1 cellular context compared by ENCODE assay signal in the genomic region with DNA sequence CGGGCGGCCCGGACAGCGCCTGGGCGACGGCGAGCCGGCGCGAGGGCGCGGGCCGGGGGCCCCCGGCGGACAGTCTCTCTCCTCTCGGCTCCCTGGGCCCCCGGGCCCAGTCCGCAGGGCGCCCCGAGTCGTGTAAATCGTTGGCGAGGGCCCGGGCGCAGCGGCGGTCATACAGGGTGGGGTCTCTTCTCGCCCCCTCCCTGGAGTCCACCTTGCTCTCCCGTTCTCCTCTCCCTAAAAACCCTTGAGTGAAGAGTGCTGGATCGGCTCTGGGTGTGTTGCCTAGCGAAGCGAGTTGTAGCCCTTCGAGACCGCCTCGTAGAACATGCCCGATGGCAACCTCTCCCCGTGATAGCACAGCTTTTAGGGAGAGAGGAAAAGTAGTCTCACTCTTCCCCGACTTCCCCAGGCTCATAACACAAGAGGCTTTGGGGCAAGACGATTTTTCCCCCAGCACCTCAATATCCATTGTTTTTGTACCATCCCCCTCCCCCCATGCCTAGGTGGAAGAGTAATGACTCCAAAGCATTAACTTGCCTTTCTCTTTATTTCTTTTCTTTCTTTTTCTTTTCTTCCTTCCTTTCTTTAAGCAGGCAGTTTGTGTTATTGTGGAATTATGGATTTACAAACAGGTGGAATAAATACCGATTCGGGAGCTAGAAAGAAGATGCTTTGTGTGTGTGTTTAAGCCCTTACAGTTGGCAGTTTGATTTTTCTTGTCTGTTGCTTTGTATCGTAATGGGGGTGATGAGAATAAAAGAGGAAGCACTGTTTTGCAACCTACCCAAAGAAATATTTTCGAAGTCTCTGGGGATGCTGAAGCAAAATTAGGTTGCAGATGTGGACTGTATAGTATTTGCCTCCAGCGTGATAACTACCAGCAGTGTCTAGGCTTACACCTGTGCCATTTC.
A peak's percentile ranks its signal among the peaks of the same experiment; 100 is the strongest.
TF ChIP-seq lines count a peak whose summit lies in the region.

No MANE protein-coding gene starts in this region.

TF ChIP-seq in HEK293, 187 proteins besides CTCF, POLR2A, EP300 and RAD21 (continued from another document):
- TF ChIP-seq, protein P1, sequence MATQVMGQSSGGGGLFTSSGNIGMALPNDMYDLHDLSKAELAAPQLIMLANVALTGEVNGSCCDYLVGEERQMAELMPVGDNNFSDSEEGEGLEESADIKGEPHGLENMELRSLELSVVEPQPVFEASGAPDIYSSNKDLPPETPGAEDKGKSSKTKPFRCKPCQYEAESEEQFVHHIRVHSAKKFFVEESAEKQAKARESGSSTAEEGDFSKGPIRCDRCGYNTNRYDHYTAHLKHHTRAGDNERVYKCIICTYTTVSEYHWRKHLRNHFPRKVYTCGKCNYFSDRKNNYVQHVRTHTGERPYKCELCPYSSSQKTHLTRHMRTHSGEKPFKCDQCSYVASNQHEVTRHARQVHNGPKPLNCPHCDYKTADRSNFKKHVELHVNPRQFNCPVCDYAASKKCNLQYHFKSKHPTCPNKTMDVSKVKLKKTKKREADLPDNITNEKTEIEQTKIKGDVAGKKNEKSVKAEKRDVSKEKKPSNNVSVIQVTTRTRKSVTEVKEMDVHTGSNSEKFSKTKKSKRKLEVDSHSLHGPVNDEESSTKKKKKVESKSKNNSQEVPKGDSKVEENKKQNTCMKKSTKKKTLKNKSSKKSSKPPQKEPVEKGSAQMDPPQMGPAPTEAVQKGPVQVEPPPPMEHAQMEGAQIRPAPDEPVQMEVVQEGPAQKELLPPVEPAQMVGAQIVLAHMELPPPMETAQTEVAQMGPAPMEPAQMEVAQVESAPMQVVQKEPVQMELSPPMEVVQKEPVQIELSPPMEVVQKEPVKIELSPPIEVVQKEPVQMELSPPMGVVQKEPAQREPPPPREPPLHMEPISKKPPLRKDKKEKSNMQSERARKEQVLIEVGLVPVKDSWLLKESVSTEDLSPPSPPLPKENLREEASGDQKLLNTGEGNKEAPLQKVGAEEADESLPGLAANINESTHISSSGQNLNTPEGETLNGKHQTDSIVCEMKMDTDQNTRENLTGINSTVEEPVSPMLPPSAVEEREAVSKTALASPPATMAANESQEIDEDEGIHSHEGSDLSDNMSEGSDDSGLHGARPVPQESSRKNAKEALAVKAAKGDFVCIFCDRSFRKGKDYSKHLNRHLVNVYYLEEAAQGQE (tag by site-specific recombination; IDR thresholded peaks at IDR 0.05), result peak; percentile 41; the same call in 1 of the 2 replicates
- TF ChIP-seq KLF10 (tag by site-specific recombination; IDR thresholded peaks at IDR 0.05) (no peak), SCRT1 (tag by site-specific recombination; IDR thresholded peaks at IDR 0.05; ENCODE audit: borderline replicate concordance) (peak; percentile 61; the same call in 1 of the 2 replicates), SP2 (tag by site-specific recombination; IDR thresholded peaks at IDR 0.05) (no peak), IKZF3 (tag by site-specific recombination; IDR thresholded peaks at IDR 0.05) (0 out of 2 replicates have a peak, but pooled peaks have one; percentile 50), ZEB2 (tag by site-specific recombination; IDR thresholded peaks at IDR 0.05) (peak; percentile 61; the same call in 1 of the 2 replicates), ZNF2 (tag by site-specific recombination; IDR thresholded peaks at IDR 0.05) (0 out of 2 replicates have a peak, but pooled peaks have one; percentile 63), ZNF335 (tag by site-specific recombination; conservative IDR thresholded peaks at IDR 0.05) (peak; percentile 54; the same call in 1 of the 2 replicates), ZNF366 (tag by site-specific recombination; conservative IDR thresholded peaks at IDR 0.05) (peak; percentile 96), ZBTB48 (tag by site-specific recombination; IDR thresholded peaks at IDR 0.05) (peak; percentile 91), ZNF239 (tag by site-specific recombination; IDR thresholded peaks at IDR 0.05) (no peak), SP7 (tag by site-specific recombination; IDR thresholded peaks at IDR 0.05) (0 out of 2 replicates have a peak, but pooled peaks have one; percentile 27), GLIS2 (tag by site-specific recombination; IDR thresholded peaks at IDR 0.05) (peak; percentile 41; the same call in 1 of the 2 replicates), PRDM1 (tag by site-specific recombination; IDR thresholded peaks at IDR 0.05) (peak; percentile 93), ZNF501 (tag by site-specific recombination; IDR thresholded peaks at IDR 0.05) (peak; percentile 47; the same call in 1 of the 2 replicates), ZNF37A (tag by site-specific recombination; IDR thresholded peaks at IDR 0.05) (no peak), ZBTB7A (tag by site-specific recombination; IDR thresholded peaks at IDR 0.05; ENCODE audit: low read depth) (peak; percentile 60; the same call in 1 of the 2 replicates), ZXDB (tag by site-specific recombination; IDR thresholded peaks at IDR 0.05) (0 out of 2 replicates have a peak, but pooled peaks have one; percentile 15), ZBTB20 (tag by site-specific recombination; IDR thresholded peaks at IDR 0.05) (peak; percentile 88), ZNF600 (tag by site-specific recombination; IDR thresholded peaks at IDR 0.05) (peak; percentile 88), ZNF76 (tag by site-specific recombination; IDR thresholded peaks at IDR 0.05; ENCODE audit: borderline replicate concordance, low read depth) (peak; percentile 39; the same call in 1 of the 2 replicates), ZNF707 (tag by site-specific recombination; IDR thresholded peaks at IDR 0.05) (no peak), ZNF302 (tag by site-specific recombination; IDR thresholded peaks at IDR 0.05; ENCODE audit: low read depth) (no peak), ZBTB17 (tag by site-specific recombination; IDR thresholded peaks at IDR 0.05) (peak; percentile 99), MZF1 (tag by site-specific recombination; IDR thresholded peaks at IDR 0.05; ENCODE audit: borderline replicate concordance) (0 out of 2 replicates have a peak, but pooled peaks have one; percentile 29), KLF8 (tag by site-specific recombination; IDR thresholded peaks at IDR 0.05) (peak; percentile 42), SCRT2 (tag by site-specific recombination; IDR thresholded peaks at IDR 0.05) (peak; percentile 72), ZNF184 (tag by site-specific recombination; IDR thresholded peaks at IDR 0.05) (0 out of 2 replicates have a peak, but pooled peaks have one; percentile 16), ZBTB8A (tag by site-specific recombination; IDR thresholded peaks at IDR 0.05) (peak; percentile 86)
- TF ChIP-seq, protein P2, sequence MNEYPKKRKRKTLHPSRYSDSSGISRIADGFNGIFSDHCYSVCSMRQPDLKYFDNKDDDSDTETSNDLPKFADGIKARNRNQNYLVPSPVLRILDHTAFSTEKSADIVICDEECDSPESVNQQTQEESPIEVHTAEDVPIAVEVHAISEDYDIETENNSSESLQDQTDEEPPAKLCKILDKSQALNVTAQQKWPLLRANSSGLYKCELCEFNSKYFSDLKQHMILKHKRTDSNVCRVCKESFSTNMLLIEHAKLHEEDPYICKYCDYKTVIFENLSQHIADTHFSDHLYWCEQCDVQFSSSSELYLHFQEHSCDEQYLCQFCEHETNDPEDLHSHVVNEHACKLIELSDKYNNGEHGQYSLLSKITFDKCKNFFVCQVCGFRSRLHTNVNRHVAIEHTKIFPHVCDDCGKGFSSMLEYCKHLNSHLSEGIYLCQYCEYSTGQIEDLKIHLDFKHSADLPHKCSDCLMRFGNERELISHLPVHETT (tag by site-specific recombination; IDR thresholded peaks at IDR 0.05), result peak; percentile 9; the same call in 1 of the 2 replicates
- TF ChIP-seq, protein P3, sequence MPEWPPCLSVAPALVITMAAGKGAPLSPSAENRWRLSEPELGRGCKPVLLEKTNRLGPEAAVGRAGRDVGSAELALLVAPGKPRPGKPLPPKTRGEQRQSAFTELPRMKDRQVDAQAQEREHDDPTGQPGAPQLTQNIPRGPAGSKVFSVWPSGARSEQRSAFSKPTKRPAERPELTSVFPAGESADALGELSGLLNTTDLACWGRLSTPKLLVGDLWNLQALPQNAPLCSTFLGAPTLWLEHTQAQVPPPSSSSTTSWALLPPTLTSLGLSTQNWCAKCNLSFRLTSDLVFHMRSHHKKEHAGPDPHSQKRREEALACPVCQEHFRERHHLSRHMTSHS (tag by site-specific recombination; IDR thresholded peaks at IDR 0.05), result no peak
- TF ChIP-seq, protein P4, sequence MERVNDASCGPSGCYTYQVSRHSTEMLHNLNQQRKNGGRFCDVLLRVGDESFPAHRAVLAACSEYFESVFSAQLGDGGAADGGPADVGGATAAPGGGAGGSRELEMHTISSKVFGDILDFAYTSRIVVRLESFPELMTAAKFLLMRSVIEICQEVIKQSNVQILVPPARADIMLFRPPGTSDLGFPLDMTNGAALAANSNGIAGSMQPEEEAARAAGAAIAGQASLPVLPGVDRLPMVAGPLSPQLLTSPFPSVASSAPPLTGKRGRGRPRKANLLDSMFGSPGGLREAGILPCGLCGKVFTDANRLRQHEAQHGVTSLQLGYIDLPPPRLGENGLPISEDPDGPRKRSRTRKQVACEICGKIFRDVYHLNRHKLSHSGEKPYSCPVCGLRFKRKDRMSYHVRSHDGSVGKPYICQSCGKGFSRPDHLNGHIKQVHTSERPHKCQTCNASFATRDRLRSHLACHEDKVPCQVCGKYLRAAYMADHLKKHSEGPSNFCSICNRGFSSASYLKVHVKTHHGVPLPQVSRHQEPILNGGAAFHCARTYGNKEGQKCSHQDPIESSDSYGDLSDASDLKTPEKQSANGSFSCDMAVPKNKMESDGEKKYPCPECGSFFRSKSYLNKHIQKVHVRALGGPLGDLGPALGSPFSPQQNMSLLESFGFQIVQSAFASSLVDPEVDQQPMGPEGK (tag by site-specific recombination; IDR thresholded peaks at IDR 0.05), result peak; percentile 69
- TF ChIP-seq, protein P5, sequence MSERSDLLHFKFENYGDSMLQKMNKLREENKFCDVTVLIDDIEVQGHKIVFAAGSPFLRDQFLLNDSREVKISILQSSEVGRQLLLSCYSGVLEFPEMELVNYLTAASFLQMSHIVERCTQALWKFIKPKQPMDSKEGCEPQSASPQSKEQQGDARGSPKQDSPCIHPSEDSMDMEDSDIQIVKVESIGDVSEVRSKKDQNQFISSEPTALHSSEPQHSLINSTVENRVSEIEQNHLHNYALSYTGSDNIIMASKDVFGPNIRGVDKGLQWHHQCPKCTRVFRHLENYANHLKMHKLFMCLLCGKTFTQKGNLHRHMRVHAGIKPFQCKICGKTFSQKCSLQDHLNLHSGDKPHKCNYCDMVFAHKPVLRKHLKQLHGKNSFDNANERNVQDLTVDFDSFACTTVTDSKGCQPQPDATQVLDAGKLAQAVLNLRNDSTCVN (tag by site-specific recombination; optimal IDR thresholded peaks at IDR 0.05), result peak; percentile 39
- TF ChIP-seq, protein P6, sequence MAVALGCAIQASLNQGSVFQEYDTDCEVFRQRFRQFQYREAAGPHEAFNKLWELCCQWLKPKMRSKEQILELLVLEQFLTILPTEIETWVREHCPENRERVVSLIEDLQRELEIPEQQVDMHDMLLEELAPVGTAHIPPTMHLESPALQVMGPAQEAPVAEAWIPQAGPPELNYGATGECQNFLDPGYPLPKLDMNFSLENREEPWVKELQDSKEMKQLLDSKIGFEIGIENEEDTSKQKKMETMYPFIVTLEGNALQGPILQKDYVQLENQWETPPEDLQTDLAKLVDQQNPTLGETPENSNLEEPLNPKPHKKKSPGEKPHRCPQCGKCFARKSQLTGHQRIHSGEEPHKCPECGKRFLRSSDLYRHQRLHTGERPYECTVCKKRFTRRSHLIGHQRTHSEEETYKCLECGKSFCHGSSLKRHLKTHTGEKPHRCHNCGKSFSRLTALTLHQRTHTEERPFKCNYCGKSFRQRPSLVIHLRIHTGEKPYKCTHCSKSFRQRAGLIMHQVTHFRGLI (tag by site-specific recombination; IDR thresholded peaks at IDR 0.05), result no peak
- TF ChIP-seq, protein P7, sequence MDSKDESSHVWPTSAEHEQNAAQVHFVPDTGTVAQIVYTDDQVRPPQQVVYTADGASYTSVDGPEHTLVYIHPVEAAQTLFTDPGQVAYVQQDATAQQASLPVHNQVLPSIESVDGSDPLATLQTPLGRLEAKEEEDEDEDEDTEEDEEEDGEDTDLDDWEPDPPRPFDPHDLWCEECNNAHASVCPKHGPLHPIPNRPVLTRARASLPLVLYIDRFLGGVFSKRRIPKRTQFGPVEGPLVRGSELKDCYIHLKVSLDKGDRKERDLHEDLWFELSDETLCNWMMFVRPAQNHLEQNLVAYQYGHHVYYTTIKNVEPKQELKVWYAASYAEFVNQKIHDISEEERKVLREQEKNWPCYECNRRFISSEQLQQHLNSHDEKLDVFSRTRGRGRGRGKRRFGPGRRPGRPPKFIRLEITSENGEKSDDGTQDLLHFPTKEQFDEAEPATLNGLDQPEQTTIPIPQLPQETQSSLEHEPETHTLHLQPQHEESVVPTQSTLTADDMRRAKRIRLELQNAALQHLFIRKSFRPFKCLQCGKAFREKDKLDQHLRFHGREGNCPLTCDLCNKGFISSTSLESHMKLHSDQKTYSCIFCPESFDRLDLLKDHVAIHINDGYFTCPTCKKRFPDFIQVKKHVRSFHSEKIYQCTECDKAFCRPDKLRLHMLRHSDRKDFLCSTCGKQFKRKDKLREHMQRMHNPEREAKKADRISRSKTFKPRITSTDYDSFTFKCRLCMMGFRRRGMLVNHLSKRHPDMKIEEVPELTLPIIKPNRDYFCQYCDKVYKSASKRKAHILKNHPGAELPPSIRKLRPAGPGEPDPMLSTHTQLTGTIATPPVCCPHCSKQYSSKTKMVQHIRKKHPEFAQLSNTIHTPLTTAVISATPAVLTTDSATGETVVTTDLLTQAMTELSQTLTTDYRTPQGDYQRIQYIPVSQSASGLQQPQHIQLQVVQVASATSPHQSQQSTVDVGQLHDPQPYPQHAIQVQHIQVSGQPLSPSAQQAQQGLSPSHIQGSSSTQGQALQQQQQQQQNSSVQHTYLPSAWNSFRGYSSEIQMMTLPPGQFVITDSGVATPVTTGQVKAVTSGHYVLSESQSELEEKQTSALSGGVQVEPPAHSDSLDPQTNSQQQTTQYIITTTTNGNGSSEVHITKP (tag by site-specific recombination; IDR thresholded peaks at IDR 0.05), result 0 out of 2 replicates have a peak, but pooled peaks have one; percentile 33
